1 cellular context compared by ENCODE assay signal in the genomic region with DNA sequence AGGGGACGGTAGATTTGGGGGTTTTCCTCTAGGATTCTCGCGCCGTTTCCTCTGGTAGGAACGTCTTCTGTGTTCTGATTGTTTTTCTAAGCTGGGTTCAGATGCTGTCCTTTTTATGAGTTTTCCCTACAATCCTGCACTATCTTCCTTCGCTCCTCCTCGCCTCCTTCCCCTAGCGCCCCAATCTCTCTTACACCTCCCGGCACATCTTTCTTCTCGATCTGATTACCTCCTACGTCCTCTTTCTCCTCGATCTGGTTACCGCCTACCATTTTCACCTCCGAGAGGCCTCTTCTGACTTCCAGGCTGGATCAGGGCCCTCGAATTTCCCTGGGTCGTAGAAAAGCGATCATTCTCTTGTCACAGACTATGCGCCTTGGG.
TF ChIP-seq lines count a peak whose summit lies in the region.

No MANE protein-coding gene starts in this region.

TF ChIP-seq in HEK293, 187 proteins besides CTCF, POLR2A, EP300 and RAD21 (continued from another document):
- TF ChIP-seq, protein P1, sequence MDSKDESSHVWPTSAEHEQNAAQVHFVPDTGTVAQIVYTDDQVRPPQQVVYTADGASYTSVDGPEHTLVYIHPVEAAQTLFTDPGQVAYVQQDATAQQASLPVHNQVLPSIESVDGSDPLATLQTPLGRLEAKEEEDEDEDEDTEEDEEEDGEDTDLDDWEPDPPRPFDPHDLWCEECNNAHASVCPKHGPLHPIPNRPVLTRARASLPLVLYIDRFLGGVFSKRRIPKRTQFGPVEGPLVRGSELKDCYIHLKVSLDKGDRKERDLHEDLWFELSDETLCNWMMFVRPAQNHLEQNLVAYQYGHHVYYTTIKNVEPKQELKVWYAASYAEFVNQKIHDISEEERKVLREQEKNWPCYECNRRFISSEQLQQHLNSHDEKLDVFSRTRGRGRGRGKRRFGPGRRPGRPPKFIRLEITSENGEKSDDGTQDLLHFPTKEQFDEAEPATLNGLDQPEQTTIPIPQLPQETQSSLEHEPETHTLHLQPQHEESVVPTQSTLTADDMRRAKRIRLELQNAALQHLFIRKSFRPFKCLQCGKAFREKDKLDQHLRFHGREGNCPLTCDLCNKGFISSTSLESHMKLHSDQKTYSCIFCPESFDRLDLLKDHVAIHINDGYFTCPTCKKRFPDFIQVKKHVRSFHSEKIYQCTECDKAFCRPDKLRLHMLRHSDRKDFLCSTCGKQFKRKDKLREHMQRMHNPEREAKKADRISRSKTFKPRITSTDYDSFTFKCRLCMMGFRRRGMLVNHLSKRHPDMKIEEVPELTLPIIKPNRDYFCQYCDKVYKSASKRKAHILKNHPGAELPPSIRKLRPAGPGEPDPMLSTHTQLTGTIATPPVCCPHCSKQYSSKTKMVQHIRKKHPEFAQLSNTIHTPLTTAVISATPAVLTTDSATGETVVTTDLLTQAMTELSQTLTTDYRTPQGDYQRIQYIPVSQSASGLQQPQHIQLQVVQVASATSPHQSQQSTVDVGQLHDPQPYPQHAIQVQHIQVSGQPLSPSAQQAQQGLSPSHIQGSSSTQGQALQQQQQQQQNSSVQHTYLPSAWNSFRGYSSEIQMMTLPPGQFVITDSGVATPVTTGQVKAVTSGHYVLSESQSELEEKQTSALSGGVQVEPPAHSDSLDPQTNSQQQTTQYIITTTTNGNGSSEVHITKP (tag by site-specific recombination; IDR thresholded peaks at IDR 0.05), result peak; percentile 4; the same call in 1 of the 2 replicates
- TF ChIP-seq GFI1B (tag by site-specific recombination; IDR thresholded peaks at IDR 0.05) (0 out of 2 replicates have a peak, but pooled peaks have one; percentile 12), ZBTB17 (tag by site-specific recombination; IDR thresholded peaks at IDR 0.05) (0 out of 2 replicates have a peak, but pooled peaks have one; percentile 41), ZBTB1 (tag by site-specific recombination; IDR thresholded peaks at IDR 0.05) (0 out of 2 replicates have a peak, but pooled peaks have one; percentile 26), ZNF24 (tag by site-specific recombination; IDR thresholded peaks at IDR 0.05) (no peak), EGR2 (tag by site-specific recombination; IDR thresholded peaks at IDR 0.05; ENCODE audit: low read depth) (peak; percentile 47; the same call in 1 of the 2 replicates)
